In genomic region chr6:11217360-11218076, GRCh38 we compare ENCODE assay signal across 10 cellular contexts. TPM values are rescaled to one million over a fixed set of nuclear protein-coding genes. Genes with fewer than 3 reads are reported as not detected.
A peak's percentile ranks its signal among the peaks of the same experiment; 100 is the strongest.
DNase-seq lines count a peak whose midpoint lies in the region; ATAC-seq, FAIRE-seq and TF ChIP-seq lines count a peak whose summit lies in the region.
"Had no signal": no experiment of that assay in that cellular context is flagged by ENCODE, and none has a peak within 500 bp of the region (broad histone marks: within the 10 kb centered on the region; RNA-seq: fewer than 3 reads in every experiment).

No MANE protein-coding gene starts in this region.

- no peaks in the 10 kb centered on the region for H3K36me3 Mint-ChIP-seq in glutamatergic neuron (ENCODE audit: unreplicated experiment)

- no peaks in the 10 kb centered on the region for H3K36me3 ChIP-seq in gastroesophageal sphincter
- H3K36me3 ChIP-seq in small intestine (ENCODE audit: control insufficient read depth in 2 of 2, insufficient read depth in 2 of 2, low read length in 2 of 2), result peaks cover 0 to 5% of the 10 kb centered on the region in 2 donors

- H3K4me1 Mint-ChIP-seq in glutamatergic neuron (ENCODE audit: low read depth, unreplicated experiment), result peaks cover 8% of the 10 kb centered on the region

- no peak for TF ChIP-seq EP300 in gastroesophageal sphincter (IDR thresholded peaks at IDR 0.05)

- DNase-seq in GM19239 (ENCODE audit: insufficient read length, low spot score) (peak; percentile 40), HT-29 (ENCODE audit: low spot score) (peak; percentile 97), small intestine (peak; percentile 92), RKO (ENCODE audit: low spot score) (no peak), glutamatergic neuron (no peak)
- no peak for DNase-seq in activated CD4-positive, CD25-positive, alpha-beta regulatory T cell treated with anti-CD3 and anti-CD28 coated beads, Interleukin-2, amount 50 U/mL, for 72 hours
- no peak for DNase-seq in stimulated activated CD4-positive, alpha-beta T cell treated with anti-CD3 and anti-CD28 coated beads, Interleukin-2, amount 100 ng/mL, for 48 hours
- DNase-seq: brain microvascular endothelial cell, NCI-H510A treated with DMSO at 0.1 percent for 48 hours had no signal

- no peak overlapping the region for H3K4me3 Mint-ChIP-seq in glutamatergic neuron (ENCODE audit: unreplicated experiment)

- H3K4me1 ChIP-seq in gastroesophageal sphincter, result peaks cover 5 to 91% (median 39%) of the 10 kb centered on the region in 3 donors
- peaks cover 10 to 34% of the 10 kb centered on the region in 2 donors for H3K4me1 ChIP-seq in small intestine (ENCODE audit: control insufficient read depth in 2 of 2, insufficient read depth in 1 of 2, low read depth in 1 of 2, low read length in 1 of 2)

- TF ChIP-seq CTCF in gastroesophageal sphincter (IDR thresholded peaks at IDR 0.05), result no peak
- TF ChIP-seq CTCF in glutamatergic neuron (IDR thresholded peaks at IDR 0.05; ENCODE audit: partially characterized antibody, unreplicated experiment), result no peak

- H3K9me3 ChIP-seq in gastroesophageal sphincter (no peaks in the 10 kb centered on the region), small intestine (ENCODE audit: control insufficient read depth, low read depth) (no peaks in the 10 kb centered on the region)

- H3K27ac Mint-ChIP-seq in glutamatergic neuron (ENCODE audit: unreplicated experiment), result no peak overlapping the region

- peak overlapping the region; percentile 27 to 84 (median 72) for H3K27ac ChIP-seq in gastroesophageal sphincter
- H3K27ac ChIP-seq in small intestine (ENCODE audit: low read depth in 1 of 2, low read length in 1 of 2), result peak overlapping the region in 1 of 2 donors; percentile 80
- H3K27ac ChIP-seq: brain microvascular endothelial cell had no signal

- TF ChIP-seq POLR2A in gastroesophageal sphincter (IDR thresholded peaks at IDR 0.05), result no peak

- no peak for ATAC-seq in gastroesophageal sphincter

- H3K27me3 ChIP-seq in gastroesophageal sphincter (no peaks in the 10 kb centered on the region), small intestine (ENCODE audit: control insufficient read depth in 2 of 2, insufficient read depth in 2 of 2, low read length in 2 of 2) (no peaks in the 10 kb centered on the region)
- H3K27me3 ChIP-seq: brain microvascular endothelial cell had no signal

- no peaks in the 10 kb centered on the region for H3K27me3 Mint-ChIP-seq in glutamatergic neuron (ENCODE audit: unreplicated experiment)

- WGBS in gastroesophageal sphincter (ENCODE audit: low coverage in 1 of 2), 2 donors, result 66 to 73% methylated on average over 4 of the region's 4 CpGs
- 39 to 58% (median 40%) methylated on average over 4 of the region's 4 CpGs for WGBS in small intestine, 3 donors

- H3K4me3 ChIP-seq in gastroesophageal sphincter (no peak overlapping the region), small intestine (ENCODE audit: low read depth in 1 of 2, low read length in 2 of 2) (no peak overlapping the region)

- FAIRE-seq in GM19239 (lab: Jason Lieb, UNC) (peak; percentile 91), small intestine (lab: Jason Lieb, UNC) (no peak)

- no peaks in the 10 kb centered on the region for H3K9me3 Mint-ChIP-seq in glutamatergic neuron (ENCODE audit: unreplicated experiment)

RNA-seq across cellular contexts. Expression of gene NEDD9, which starts 14.9 kb away (rescaled TPM):
- total RNA-seq in HT-29 (2014; rRNA removed; shearing (Covaris generic)), result 35.4 and 36.4 TPM in 2 replicates
- total RNA-seq in gastroesophageal sphincter (10 to 100 TPM; 13.1 to 42.7 (median 26.7) TPM), glutamatergic neuron (ENCODE audit: unreplicated experiment) (0.71 TPM)
- 10 to 100 TPM; 13.6 to 15.1 (median 14.9) TPM for polyA plus RNA-seq in small intestine

Comparison
In these comparisons a context has a peak if more than half of its experiments do, and no peak if none do; other contexts are left out.
1. DNase-seq: peak in GM19239 (single experiment), HT-29 (single experiment) and small intestine (single experiment); none in RKO (single experiment), glutamatergic neuron (single experiment), activated CD4-positive, CD25-positive, alpha-beta regulatory T cell treated with anti-CD3 and anti-CD28 coated beads, Interleukin-2, amount 50 U/mL, for 72 hours (single experiment) and stimulated activated CD4-positive, alpha-beta T cell treated with anti-CD3 and anti-CD28 coated beads, Interleukin-2, amount 100 ng/mL, for 48 hours (0 of 2).